In the genomic region with DNA sequence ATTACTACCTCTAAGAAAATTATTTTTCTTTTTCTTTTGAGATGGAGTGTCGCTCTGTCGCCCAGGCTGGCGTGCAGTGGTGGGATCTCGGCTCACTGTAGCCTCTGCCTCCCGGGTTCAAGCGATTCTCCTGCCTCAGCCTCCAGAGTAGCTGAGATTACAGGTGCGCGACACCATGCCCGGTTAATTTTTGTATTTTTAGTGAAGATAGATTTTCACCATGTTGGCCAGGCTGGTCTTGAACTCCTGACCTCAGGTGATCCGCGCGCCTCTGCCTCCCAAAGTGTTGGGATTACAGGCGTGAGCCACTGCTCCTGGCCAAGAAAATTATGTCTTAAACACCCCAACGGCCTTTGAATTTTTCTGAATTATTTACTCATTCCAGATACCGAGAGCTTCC, we compare ENCODE assay signal across 8 cellular contexts. TPM values are rescaled to one million over a fixed set of nuclear protein-coding genes. Genes with fewer than 3 reads are reported as not detected.
DNase-seq lines count a peak whose midpoint lies in the region; ATAC-seq and TF ChIP-seq lines count a peak whose summit lies in the region.
"Not testable (repeated sequence)": the region's sequence is repeated elsewhere in the genome, so short reads cannot be mapped to it uniquely, and the experiment has no call there.

No MANE protein-coding gene starts in this region.

- WGBS in esophagus, 2 donors = 94 to 95% methylated on average over 15 of the region's 15 CpGs
- WGBS in psoas muscle, 3 donors = 94 to 96% (median 94%) methylated on average over 15 of the region's 15 CpGs
- 66 to 79% methylated on average over 15 of the region's 15 CpGs for WGBS in testis, 2 donors

- not testable (repeated sequence) for H3K79me2 ChIP-seq in OCI-LY1 (ENCODE audit: insufficient read depth, low read length)

- not testable (repeated sequence) for H3K9me2 ChIP-seq in OCI-LY1 (ENCODE audit: low read depth, low read length)

- not testable (repeated sequence) for H3K36me3 Mint-ChIP-seq in CD4-positive, alpha-beta memory T cell; memory B cell
- peaks cover 17% of the 10 kb centered on the region for H3K36me3 Mint-ChIP-seq in activated CD4-positive, alpha-beta T cell treated with anti-CD3 and anti-CD28 coated beads, Interleukin-2, amount 10 ng/mL, durations not matched to agents 7 days and 5 days (ENCODE audit: low read depth)

- intact Hi-C loops in CD4-positive, alpha-beta memory T cell (cut with micrococcal nuclease); psoas muscle (cut with DNase I); testis (cut with DNase I; ENCODE audit: low total_unique reads): not testable (repeated sequence)

- DNase-seq in CD4-positive, alpha-beta memory T cell; activated CD4-positive, alpha-beta T cell treated with anti-CD3 and anti-CD28 coated beads, Interleukin-2, amount 10 ng/mL, durations not matched to agents 7 days and 5 days; adipocyte (ENCODE audit: low read depth); memory B cell (ENCODE audit: low spot score in 2 of 2); psoas muscle; testis: not testable (repeated sequence)

- POLR2A ChIA-PET in CD4-positive, alpha-beta memory T cell (lab: Charles Lee; ENCODE audit: partially characterized antibody) = interaction anchor here (0.7 to 1.0 kb wide), 2 partner anchors 317 to 334 kb away, joined by 4 read pairs; no protein-coding TSS in a partner anchor
- POLR2A ChIA-PET in activated CD4-positive, alpha-beta T cell treated with anti-CD3 and anti-CD28 coated beads, Interleukin-2, amount 10 ng/mL, durations not matched to agents 7 days and 5 days (lab: Charles Lee) = not testable (repeated sequence)

- peak overlapping the region; percentile 86 for H3K27ac ChIP-seq in CD4-positive, alpha-beta memory T cell (ENCODE audit: low read depth, low read length)
- peak overlapping the region; percentile 78 for H3K27ac ChIP-seq in OCI-LY1 (ENCODE audit: low read depth, low read length, poor library complexity, severe bottlenecking)
- H3K27ac ChIP-seq in esophagus (ENCODE audit: low read depth in 2 of 2, low read length in 1 of 2) = peak overlapping the region; percentile 91 to 97
- H3K27ac ChIP-seq in psoas muscle = peak overlapping the region; percentile 93
- peak overlapping the region; percentile 21 to 70 for H3K27ac ChIP-seq in testis

- H3K4me2 ChIP-seq in OCI-LY1 (ENCODE audit: low read length) = peak overlapping the region; percentile 83; the same call in 1 of the 2 replicates

- not testable (repeated sequence) for H3K9me3 ChIP-seq in CD4-positive, alpha-beta memory T cell (ENCODE audit: control insufficient read depth in 1 of 2, low read length in 2 of 2); OCI-LY1 (ENCODE audit: low read length); adipocyte (ENCODE audit: control insufficient read depth, low read length); esophagus (ENCODE audit: control insufficient read depth in 2 of 2, insufficient read depth in 1 of 2, low read depth in 1 of 2, low read length in 1 of 2); psoas muscle; testis

- peak overlapping the region; percentile 96 to 100 (median 99) for H3K27ac Mint-ChIP-seq in CD4-positive, alpha-beta memory T cell
- peak overlapping the region; percentile 99 for H3K27ac Mint-ChIP-seq in activated CD4-positive, alpha-beta T cell treated with anti-CD3 and anti-CD28 coated beads, Interleukin-2, amount 10 ng/mL, durations not matched to agents 7 days and 5 days
- H3K27ac Mint-ChIP-seq in memory B cell = peak overlapping the region; percentile 96

- H3F3A ChIP-seq in OCI-LY1 (ENCODE audit: insufficient read depth, low read length) = not testable (repeated sequence)

- not testable (repeated sequence) for H3K27me3 ChIP-seq in CD4-positive, alpha-beta memory T cell (ENCODE audit: insufficient read depth, low read length); OCI-LY1 (ENCODE audit: insufficient read depth, low read length); adipocyte (replicated peaks; ENCODE audit: control insufficient read depth, insufficient read depth, low read length); esophagus (ENCODE audit: control insufficient read depth in 1 of 2, insufficient read depth in 2 of 2, low read length in 2 of 2); psoas muscle (ENCODE audit: insufficient read depth in 3 of 3, low read length in 2 of 3); testis

- H3K4me1 ChIP-seq in CD4-positive, alpha-beta memory T cell (ENCODE audit: insufficient read depth, low read length) = peaks cover 47% of the 10 kb centered on the region
- H3K4me1 ChIP-seq in OCI-LY1 (ENCODE audit: insufficient read depth, low read length, severe bottlenecking) (peaks cover 41% of the 10 kb centered on the region), adipocyte (ENCODE audit: control insufficient read depth, insufficient read depth, low read length) (peaks cover 32% of the 10 kb centered on the region), psoas muscle (peaks cover 17% of the 10 kb centered on the region)
- not testable (repeated sequence) for H3K4me1 ChIP-seq in esophagus (ENCODE audit: control insufficient read depth in 2 of 2, insufficient read depth in 2 of 2, low read length in 1 of 2); testis

- H3K4me3 ChIP-seq in CD4-positive, alpha-beta memory T cell (ENCODE audit: low read length in 2 of 2) = peak overlapping the region in 1 of 2 donors; percentile 82
- H3K4me3 ChIP-seq in OCI-LY1 (ENCODE audit: low read depth, low read length, poor library complexity, severe bottlenecking); esophagus (ENCODE audit: low read depth in 1 of 2, low read length in 2 of 2); testis: not testable (repeated sequence)
- H3K4me3 ChIP-seq in adipocyte (ENCODE audit: low read length) (peak overlapping the region; percentile 90), psoas muscle (peak overlapping the region; percentile 84)

- CTCF ChIA-PET in CD4-positive, alpha-beta memory T cell (lab: Charles Lee; ENCODE audit: partially characterized antibody) = interaction anchor here (1.0 to 1.4 kb wide), 2 partner anchors 29 to 95 kb away, joined by 3 to 5 read pairs; no protein-coding TSS in a partner anchor
- CTCF ChIA-PET in activated CD4-positive, alpha-beta T cell treated with anti-CD3 and anti-CD28 coated beads, Interleukin-2, amount 10 ng/mL, durations not matched to agents 7 days and 5 days (lab: Charles Lee) = interaction anchor here (1.3 kb wide), 1 partner anchor 156 kb away, joined by 3 read pairs; no protein-coding TSS in a partner anchor

- not testable (repeated sequence) for H3K9ac ChIP-seq in OCI-LY1 (ENCODE audit: low read length)
- H3K9ac ChIP-seq in adipocyte (ENCODE audit: low read length) = peak overlapping the region; percentile 90

- H3K27me3 Mint-ChIP-seq in CD4-positive, alpha-beta memory T cell; activated CD4-positive, alpha-beta T cell treated with anti-CD3 and anti-CD28 coated beads, Interleukin-2, amount 10 ng/mL, durations not matched to agents 7 days and 5 days; memory B cell: not testable (repeated sequence)

- not testable (repeated sequence) for H4K20me1 ChIP-seq in OCI-LY1 (ENCODE audit: insufficient read depth, low read length)

- H3K36me3 ChIP-seq in CD4-positive, alpha-beta memory T cell (ENCODE audit: insufficient read depth, low read length); OCI-LY1 (ENCODE audit: insufficient read depth, low read length); adipocyte (ENCODE audit: control insufficient read depth, insufficient read depth, low read length, severe bottlenecking); esophagus (ENCODE audit: control insufficient read depth in 2 of 2, insufficient read depth in 2 of 2, low read length in 1 of 2); psoas muscle (ENCODE audit: insufficient read depth in 1 of 2, low read depth in 1 of 2); testis (ENCODE audit: low read depth, missing control alignments): not testable (repeated sequence)

- H3K4me1 Mint-ChIP-seq in CD4-positive, alpha-beta memory T cell = peaks cover 42 to 63% (median 54%) of the 10 kb centered on the region in 4 donors
- peaks cover 59% of the 10 kb centered on the region for H3K4me1 Mint-ChIP-seq in activated CD4-positive, alpha-beta T cell treated with anti-CD3 and anti-CD28 coated beads, Interleukin-2, amount 10 ng/mL, durations not matched to agents 7 days and 5 days
- peaks cover 29% of the 10 kb centered on the region for H3K4me1 Mint-ChIP-seq in memory B cell

- not testable (repeated sequence) for H3K9me3 Mint-ChIP-seq in CD4-positive, alpha-beta memory T cell; activated CD4-positive, alpha-beta T cell treated with anti-CD3 and anti-CD28 coated beads, Interleukin-2, amount 10 ng/mL, durations not matched to agents 7 days and 5 days; memory B cell

- H3K4me3 Mint-ChIP-seq in CD4-positive, alpha-beta memory T cell = peak overlapping the region in 4 of 8 donors; percentile 11 to 31 (median 20)
- H3K4me3 Mint-ChIP-seq in activated CD4-positive, alpha-beta T cell treated with anti-CD3 and anti-CD28 coated beads, Interleukin-2, amount 10 ng/mL, durations not matched to agents 7 days and 5 days = peak overlapping the region; percentile 13
- peak overlapping the region; percentile 17 for H3K4me3 Mint-ChIP-seq in memory B cell

- TF ChIP-seq POLR2A in testis (IDR thresholded peaks at IDR 0.05) = not testable (repeated sequence)

- not testable (repeated sequence) for TF ChIP-seq CTCF in OCI-LY1 (IDR thresholded peaks at IDR 0.05; ENCODE audit: low read length); psoas muscle (IDR thresholded peaks at IDR 0.05); testis (IDR thresholded peaks at IDR 0.05)

- not testable (repeated sequence) for H2AFZ ChIP-seq in OCI-LY1 (ENCODE audit: low read length)

- not testable (repeated sequence) for ATAC-seq in memory B cell (ENCODE audit: low read depth); psoas muscle

RNA-seq across cellular contexts. Expression of gene ZNF487, which starts 19.6 kb away (rescaled TPM):
- 1 to 10 TPM; 3.1 to 5.6 TPM for total RNA-seq in CD4-positive, alpha-beta memory T cell
- 1 to 10 TPM; 4.8 to 7.7 TPM for polyA plus RNA-seq in CD4-positive, alpha-beta memory T cell
- 1 to 10 TPM; 3.8 to 5.6 TPM for total RNA-seq in activated CD4-positive, alpha-beta T cell treated with anti-CD3 and anti-CD28 coated beads, Interleukin-2, amount 10 ng/mL, durations not matched to agents 7 days and 5 days
- polyA plus RNA-seq in esophagus (1 to 10 TPM; 2.7 to 3.7 TPM), psoas muscle (1 to 10 TPM; 2.0 to 9.8 (median 2.5) TPM), testis (ENCODE audit: insufficient read depth, low read depth, low replicate concordance) (43.1 TPM)
- total RNA-seq in psoas muscle (1 to 10 TPM; 1.2 to 2.1 (median 1.5) TPM), testis (10 to 100 TPM; 22.8 to 46.2 TPM)

RNA-seq across cellular contexts. Expression of gene HNRNPF, which starts 47.6 kb away (rescaled TPM):
- total RNA-seq in CD4-positive, alpha-beta memory T cell = 100 to 1,000 TPM; 204 to 206 TPM
- 100 to 1,000 TPM; 242 to 296 TPM for polyA plus RNA-seq in CD4-positive, alpha-beta memory T cell
- total RNA-seq in activated CD4-positive, alpha-beta T cell treated with anti-CD3 and anti-CD28 coated beads, Interleukin-2, amount 10 ng/mL, durations not matched to agents 7 days and 5 days = 100 to 1,000 TPM; 464 to 481 TPM
- polyA plus RNA-seq in esophagus (100 to 1,000 TPM in 1 of 2 donors, 10 to 100 TPM in 1; 59.1 to 128 TPM), psoas muscle (100 to 1,000 TPM in 1 of 3 donors, 10 to 100 TPM in 2; 62.1 to 126 (median 75.2) TPM), testis (ENCODE audit: insufficient read depth, low read depth, low replicate concordance) (232 TPM)
- total RNA-seq in psoas muscle (100 to 1,000 TPM in 2 of 4 donors, 10 to 100 TPM in 2; 68.0 to 154 (median 110) TPM), testis (100 to 1,000 TPM; 120 to 159 TPM)
